Comparison of ENCODE assay signal across 15 cellular contexts in genomic region chr1:243979396-243979795, GRCh38.
DNase-seq lines count a peak whose midpoint lies in the region; ATAC-seq and TF ChIP-seq lines count a peak whose summit lies in the region.
"Had no signal": no experiment of that assay in that cellular context is flagged by ENCODE, and none has a peak within 500 bp of the region (broad histone marks: within the 10 kb centered on the region; RNA-seq: fewer than 3 reads in every experiment).

No MANE protein-coding gene starts in this region.

- H3K4me3 ChIP-seq in GM12865 (ENCODE audit: low read depth, low read length): no peak overlapping the region
- H3K4me3 ChIP-seq: GM23338, K562, PC-9 had no signal

- H3K4me1 Mint-ChIP-seq in stimulated activated memory B cell treated with anti-CD40 and anti-IgM and Interleukin-4, amounts not matched to agents 10 μg/mL and 1 μg/mL and 100 μg/mL, for 72 hours: no peaks in the 10 kb centered on the region
- no peaks in the 10 kb centered on the region for H3K4me1 Mint-ChIP-seq in activated T-helper 1 cell treated with anti-CD3 and anti-CD28 coated beads, Interleukin-12 subunit alpha, Interleukin-12 subunit beta, Interleukin-2, Interleukin-4 antibody, amounts not matched to agents 30 ng/mL and 10 ng/mL and 1 ng/mL, durations not matched to agents 14 hours and 24 hours and 36 hours (ENCODE audit: low read depth)
- H3K4me1 Mint-ChIP-seq in stimulated activated effector memory CD8-positive, alpha-beta T cell treated with anti-CD3 and anti-CD28 coated beads, Interleukin-12 subunit alpha, Interleukin-12 subunit beta, amount 100 ng/mL, for 72 hours: no peaks in the 10 kb centered on the region

- H3K27ac Mint-ChIP-seq in stimulated activated memory B cell treated with anti-CD40 and anti-IgM and Interleukin-4, amounts not matched to agents 10 μg/mL and 1 μg/mL and 100 μg/mL, for 72 hours: no peak overlapping the region
- no peak overlapping the region for H3K27ac Mint-ChIP-seq in activated T-helper 1 cell treated with anti-CD3 and anti-CD28 coated beads, Interleukin-12 subunit alpha, Interleukin-12 subunit beta, Interleukin-2, Interleukin-4 antibody, amounts not matched to agents 30 ng/mL and 10 ng/mL and 1 ng/mL, durations not matched to agents 14 hours and 24 hours and 36 hours
- no peak overlapping the region for H3K27ac Mint-ChIP-seq in stimulated activated effector memory CD8-positive, alpha-beta T cell treated with anti-CD3 and anti-CD28 coated beads, Interleukin-12 subunit alpha, Interleukin-12 subunit beta, amount 100 ng/mL, for 72 hours
- H3K27ac Mint-ChIP-seq: CD8-positive, alpha-beta T cell; GM23338 had no signal

- DNase-seq in GM12865 (ENCODE audit: low read depth): peak; percentile 18
- DNase-seq in GM13977 (ENCODE audit: low spot score): peak; percentile 11
- no peak for DNase-seq in activated T-helper 1 cell treated with anti-CD3 and anti-CD28 coated beads, Interleukin-12 subunit alpha, Interleukin-12 subunit beta, Interleukin-2, Interleukin-4 antibody, amounts not matched to agents 30 ng/mL and 10 ng/mL and 1 ng/mL, durations not matched to agents 14 hours and 24 hours and 36 hours (ENCODE audit: low spot score)
- no peak for DNase-seq in stimulated activated effector memory CD8-positive, alpha-beta T cell treated with anti-CD3 and anti-CD28 coated beads, Interleukin-12 subunit alpha, Interleukin-12 subunit beta, amount 100 ng/mL, for 72 hours (ENCODE audit: low spot score in 2 of 2)
- DNase-seq: CD8-positive, alpha-beta T cell; NCI-H1436 treated with DMSO at 0.1 percent for 48 hours; NCI-H345; NCI-H526 treated with DMSO at 0.1 percent for 48 hours; NK-92 treated with Interleukin-12 subunit alpha and Interleukin-12 subunit beta, amount 100 ng/mL, for 24 hours; PC-9 had no signal

- intact Hi-C loops in activated T-helper 1 cell treated with anti-CD3 and anti-CD28 coated beads, Interleukin-12 subunit alpha, Interleukin-12 subunit beta, Interleukin-2, Interleukin-4 antibody, amounts not matched to agents 30 ng/mL and 10 ng/mL and 1 ng/mL, durations not matched to agents 14 hours and 24 hours and 36 hours (cut with micrococcal nuclease): no loop called here

- TF ChIP-seq CTCF in GM12865 (IDR thresholded peaks at IDR 0.05; ENCODE audit: insufficient read depth, low read depth, low read length, missing control alignments) (no peak), GM13977 (IDR thresholded peaks at IDR 0.05; ENCODE audit: extremely low read depth, insufficient read depth, missing control alignments) (no peak)

- peaks cover 9% of the 10 kb centered on the region for H3K27me3 Mint-ChIP-seq in stimulated activated memory B cell treated with anti-CD40 and anti-IgM and Interleukin-4, amounts not matched to agents 10 μg/mL and 1 μg/mL and 100 μg/mL, for 72 hours
- no peaks in the 10 kb centered on the region for H3K27me3 Mint-ChIP-seq in activated T-helper 1 cell treated with anti-CD3 and anti-CD28 coated beads, Interleukin-12 subunit alpha, Interleukin-12 subunit beta, Interleukin-2, Interleukin-4 antibody, amounts not matched to agents 30 ng/mL and 10 ng/mL and 1 ng/mL, durations not matched to agents 14 hours and 24 hours and 36 hours (ENCODE audit: insufficient read depth)

- no peaks in the 10 kb centered on the region for H3K9me3 Mint-ChIP-seq in stimulated activated memory B cell treated with anti-CD40 and anti-IgM and Interleukin-4, amounts not matched to agents 10 μg/mL and 1 μg/mL and 100 μg/mL, for 72 hours
- H3K9me3 Mint-ChIP-seq in activated T-helper 1 cell treated with anti-CD3 and anti-CD28 coated beads, Interleukin-12 subunit alpha, Interleukin-12 subunit beta, Interleukin-2, Interleukin-4 antibody, amounts not matched to agents 30 ng/mL and 10 ng/mL and 1 ng/mL, durations not matched to agents 14 hours and 24 hours and 36 hours: no peaks in the 10 kb centered on the region
- no peaks in the 10 kb centered on the region for H3K9me3 Mint-ChIP-seq in stimulated activated effector memory CD8-positive, alpha-beta T cell treated with anti-CD3 and anti-CD28 coated beads, Interleukin-12 subunit alpha, Interleukin-12 subunit beta, amount 100 ng/mL, for 72 hours
- H3K9me3 Mint-ChIP-seq: CD8-positive, alpha-beta T cell had no signal

- ATAC-seq in esophagus mucosa (peak; percentile 35), GM18858 (IDR thresholded peaks at IDR 0.05; ENCODE audit: unreplicated experiment) (no peak)
- peak; percentile 94 for ATAC-seq in stimulated activated memory B cell treated with anti-CD40 and anti-IgM and Interleukin-4, amounts not matched to agents 10 μg/mL and 1 μg/mL and 100 μg/mL, for 72 hours
- ATAC-seq in stimulated activated effector memory CD8-positive, alpha-beta T cell treated with anti-CD3 and anti-CD28 coated beads, Interleukin-12 subunit alpha, Interleukin-12 subunit beta, amount 100 ng/mL, for 72 hours: no peak
- ATAC-seq: CD8-positive, alpha-beta T cell; GM23338; K562 had no signal

- in situ Hi-C loops in GM13977 (cut with MboI; ENCODE audit: low pct_unique_long_range_greater_than_20kb, low sequenced_read_pairs, unreplicated experiment): no loop called here

- no peaks in the 10 kb centered on the region for H3K36me3 Mint-ChIP-seq in stimulated activated memory B cell treated with anti-CD40 and anti-IgM and Interleukin-4, amounts not matched to agents 10 μg/mL and 1 μg/mL and 100 μg/mL, for 72 hours
- H3K36me3 Mint-ChIP-seq in activated T-helper 1 cell treated with anti-CD3 and anti-CD28 coated beads, Interleukin-12 subunit alpha, Interleukin-12 subunit beta, Interleukin-2, Interleukin-4 antibody, amounts not matched to agents 30 ng/mL and 10 ng/mL and 1 ng/mL, durations not matched to agents 14 hours and 24 hours and 36 hours (ENCODE audit: low read depth): no peaks in the 10 kb centered on the region
- no peaks in the 10 kb centered on the region for H3K36me3 Mint-ChIP-seq in stimulated activated effector memory CD8-positive, alpha-beta T cell treated with anti-CD3 and anti-CD28 coated beads, Interleukin-12 subunit alpha, Interleukin-12 subunit beta, amount 100 ng/mL, for 72 hours
- H3K36me3 Mint-ChIP-seq: CD8-positive, alpha-beta T cell had no signal

- no peak overlapping the region for H3K4me3 Mint-ChIP-seq in stimulated activated memory B cell treated with anti-CD40 and anti-IgM and Interleukin-4, amounts not matched to agents 10 μg/mL and 1 μg/mL and 100 μg/mL, for 72 hours
- no peak overlapping the region for H3K4me3 Mint-ChIP-seq in activated T-helper 1 cell treated with anti-CD3 and anti-CD28 coated beads, Interleukin-12 subunit alpha, Interleukin-12 subunit beta, Interleukin-2, Interleukin-4 antibody, amounts not matched to agents 30 ng/mL and 10 ng/mL and 1 ng/mL, durations not matched to agents 14 hours and 24 hours and 36 hours
- H3K4me3 Mint-ChIP-seq in stimulated activated effector memory CD8-positive, alpha-beta T cell treated with anti-CD3 and anti-CD28 coated beads, Interleukin-12 subunit alpha, Interleukin-12 subunit beta, amount 100 ng/mL, for 72 hours: no peak overlapping the region
- H3K4me3 Mint-ChIP-seq: CD8-positive, alpha-beta T cell; GM23338 had no signal

Comparison
In these comparisons a context has a peak if more than half of its experiments do, and no peak if none do; other contexts are left out.
1. DNase-seq: peak in GM12865 (single experiment) and GM13977 (single experiment); none in activated T-helper 1 cell treated with anti-CD3 and anti-CD28 coated beads, Interleukin-12 subunit alpha, Interleukin-12 subunit beta, Interleukin-2, Interleukin-4 antibody, amounts not matched to agents 30 ng/mL and 10 ng/mL and 1 ng/mL, durations not matched to agents 14 hours and 24 hours and 36 hours (single experiment) and stimulated activated effector memory CD8-positive, alpha-beta T cell treated with anti-CD3 and anti-CD28 coated beads, Interleukin-12 subunit alpha, Interleukin-12 subunit beta, amount 100 ng/mL, for 72 hours (0 of 2).
2. ATAC-seq: peak in esophagus mucosa (single experiment) and stimulated activated memory B cell treated with anti-CD40 and anti-IgM and Interleukin-4, amounts not matched to agents 10 μg/mL and 1 μg/mL and 100 μg/mL, for 72 hours (single experiment); none in GM18858 (single experiment) and stimulated activated effector memory CD8-positive, alpha-beta T cell treated with anti-CD3 and anti-CD28 coated beads, Interleukin-12 subunit alpha, Interleukin-12 subunit beta, amount 100 ng/mL, for 72 hours (single experiment).